8 cellular contexts compared by ENCODE assay signal in the genomic region with DNA sequence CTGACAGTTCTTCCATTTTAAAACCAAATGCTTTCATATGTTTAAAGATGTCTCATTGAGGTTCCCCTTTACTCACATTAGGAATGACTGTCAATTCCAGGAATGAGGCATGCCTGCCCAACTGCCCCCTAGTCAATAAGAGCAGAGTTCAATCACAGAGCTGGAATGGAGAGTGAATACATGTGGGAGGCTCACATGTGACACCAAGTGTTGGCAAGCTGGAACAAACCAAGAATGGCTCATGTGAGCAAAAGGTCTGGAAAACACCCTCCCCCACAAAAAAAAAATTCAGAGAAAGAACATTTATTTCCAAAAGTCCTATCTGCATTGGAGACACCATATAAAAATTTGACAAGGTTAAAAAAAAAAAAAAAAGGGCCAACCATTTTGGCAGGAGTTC. TPM values are rescaled to one million over a fixed set of nuclear protein-coding genes. Genes with fewer than 3 reads are reported as not detected.
A peak's percentile ranks its signal among the peaks of the same experiment; 100 is the strongest.
DNase-seq lines count a peak whose midpoint lies in the region; ATAC-seq, FAIRE-seq and TF ChIP-seq lines count a peak whose summit lies in the region.

No MANE protein-coding gene starts in this region.

- no peak overlapping the region for H3K4me3 ChIP-seq in IMR-90 (ENCODE audit: insufficient read depth, low read depth, low read length)
- H3K4me3 ChIP-seq in kidney (ENCODE audit: low read length in 2 of 2): no peak overlapping the region

- H3K9me3 ChIP-seq in IMR-90 (ENCODE audit: control insufficient read depth, insufficient read depth, low read length) (no peaks in the 10 kb centered on the region), kidney (ENCODE audit: control insufficient read depth in 1 of 2, low read length in 2 of 2) (no peaks in the 10 kb centered on the region)

- H2BK20ac ChIP-seq in IMR-90 (ENCODE audit: low read depth, low read length): no peak overlapping the region

- FAIRE-seq in kidney (lab: Jason Lieb, UNC): peak; percentile 29

- no peak overlapping the region for H2BK15ac ChIP-seq in IMR-90 (ENCODE audit: low read depth, low read length)

- peaks cover 6% of the 10 kb centered on the region; the same call in 1 of the 2 replicates for H3K9me1 ChIP-seq in IMR-90 (ENCODE audit: insufficient read depth, low read length)

- H4K91ac ChIP-seq in IMR-90 (ENCODE audit: insufficient read depth, low read depth, low read length): no peak overlapping the region

- POLR2A ChIA-PET in IMR-90 (lab: Charles Lee; ENCODE audit: unreplicated experiment): no interaction called here

- H3K79me1 ChIP-seq in IMR-90 (ENCODE audit: low read depth in 1 of 2, low read length in 2 of 2): peaks cover 25 to 68% of the 10 kb centered on the region in 2 experiments

- H3K56ac ChIP-seq in IMR-90 (ENCODE audit: extremely low read depth, insufficient read depth, low read length): no peak overlapping the region

- no peak overlapping the region for H3K4me2 ChIP-seq in IMR-90 (ENCODE audit: low read depth, low read length)

- H2AK9ac ChIP-seq in IMR-90 (replicated peaks; ENCODE audit: low read depth, low read length, poor library complexity): peak overlapping the region; percentile 88

- H3K36me3 ChIP-seq in IMR-90 (ENCODE audit: control insufficient read depth, insufficient read depth, low read length): peaks cover 17% of the 10 kb centered on the region
- peaks cover 11 to 28% of the 10 kb centered on the region in 2 donors for H3K36me3 ChIP-seq in kidney (ENCODE audit: control insufficient read depth in 1 of 2, insufficient read depth in 2 of 2, low read length in 2 of 2)

- no peaks in the 10 kb centered on the region for H3K27me3 ChIP-seq in IMR-90 (ENCODE audit: control insufficient read depth, insufficient read depth, low read length)

- peak; percentile 45 for TF ChIP-seq RAD21 in IMR-90 (IDR thresholded peaks at IDR 0.05; ENCODE audit: low read length)

- in situ Hi-C loops in G401 (cut with HindIII; ENCODE audit: low sequenced_read_pairs): no loop called here
- in situ Hi-C loops in IMR-90 (cut with MboI; ENCODE audit: low sequenced_read_pairs): no loop called here

- peak; percentile 29 for DNase-seq in G401 (ENCODE audit: low spot score)
- DNase-seq in IMR-90: peak; percentile 85
- DNase-seq in kidney: no peak
- DNase-seq in stromal cell of bone marrow (ENCODE audit: low read depth): peak; percentile 92
- no peak for DNase-seq in HT-29 (ENCODE audit: low spot score)
- no peak for DNase-seq in NCI-H1930 (lab: John Stamatoyannopoulos, UW)

- H4K8ac ChIP-seq in IMR-90 (ENCODE audit: low read depth in 2 of 2, low read length in 2 of 2): no peak overlapping the region

- peaks cover 20% of the 10 kb centered on the region; the same call in 1 of the 2 replicates for H4K20me1 ChIP-seq in IMR-90 (ENCODE audit: insufficient read depth, low read length)

- peak; percentile 9 for ATAC-seq in IMR-90 (ENCODE audit: low read depth)
- no peak for ATAC-seq in HG02938 (IDR thresholded peaks at IDR 0.05; ENCODE audit: unreplicated experiment)

- peak overlapping the region; percentile 12 for H2BK5ac ChIP-seq in IMR-90 (ENCODE audit: low read depth, low read length, poor library complexity, severe bottlenecking)

- no peak overlapping the region for H2AFZ ChIP-seq in IMR-90 (replicated peaks; ENCODE audit: low read length, poor library complexity)

- intact Hi-C loops in IMR-90 (cut with micrococcal nuclease) (loop anchor here (5.0 kb wide), 1 partner anchor 210 kb away; no protein-coding TSS in a partner anchor), kidney (cut with DNase I) (no loop called here)

- peak overlapping the region; percentile 43; the same call in 1 of the 2 replicates for H2AK5ac ChIP-seq in IMR-90 (ENCODE audit: low read depth, low read length)

- CTCF ChIA-PET in IMR-90 (lab: Yijun Ruan, JAX): interaction anchor here (0.5 kb wide), 1 partner anchor 17 kb away, joined by 5 read pairs; no protein-coding TSS in a partner anchor

- no peak overlapping the region for H3K4ac ChIP-seq in IMR-90 (ENCODE audit: low read depth, low read length)

- H3K18ac ChIP-seq in IMR-90 (ENCODE audit: low read depth, low read length): no peak overlapping the region

- TF ChIP-seq CTCF in IMR-90 (conservative IDR thresholded peaks at IDR 0.05; ENCODE audit: low read depth, low read length) (peak; percentile 33; the same call in 1 of the 2 replicates), kidney (IDR thresholded peaks at IDR 0.05; ENCODE audit: borderline replicate concordance, extremely low read depth, insufficient read depth) (peak; percentile 31)

- H3K4me1 ChIP-seq in IMR-90 (ENCODE audit: control insufficient read depth, insufficient read depth, low read length) (peaks cover 11% of the 10 kb centered on the region), kidney (ENCODE audit: control insufficient read depth in 1 of 2, insufficient read depth in 1 of 2, low read depth in 1 of 2, low read length in 2 of 2) (peaks cover 22 to 26% of the 10 kb centered on the region in 2 donors)

- no peak overlapping the region for H4K5ac ChIP-seq in IMR-90 (ENCODE audit: low read depth, low read length)

- no peak overlapping the region for H3K23ac ChIP-seq in IMR-90 (ENCODE audit: low read depth, low read length)

- no peak for TF ChIP-seq POLR2A in IMR-90 (IDR thresholded peaks at IDR 0.05; ENCODE audit: low read depth, low read length)

- no peak overlapping the region for H3K14ac ChIP-seq in IMR-90 (replicated peaks; ENCODE audit: low read depth, low read length)

- peak overlapping the region; percentile 15; the same call in 1 of the 2 replicates for H3K27ac ChIP-seq in IMR-90 (ENCODE audit: insufficient read depth, low read length)
- H3K27ac ChIP-seq in angular gyrus (ENCODE audit: low read depth, low read length): peak overlapping the region; percentile 34
- peak overlapping the region; percentile 5 to 76 for H3K27ac ChIP-seq in kidney (ENCODE audit: low read depth in 2 of 2, low read length in 2 of 2)

- H2BK120ac ChIP-seq in IMR-90 (ENCODE audit: low read depth, low read length): no peak overlapping the region

- H3K9ac ChIP-seq in IMR-90 (ENCODE audit: low read depth, low read length) (no peak overlapping the region), kidney (ENCODE audit: low read length in 2 of 2) (no peak overlapping the region)

- BruUV-seq in IMR-90 (replicated peaks; lab: Mats Ljungman, UMichigan): no TSS peak

- dilution Hi-C loops in IMR-90 (cut with HindIII; ENCODE audit: low sequenced_read_pairs, unreplicated experiment): no loop called here

TF ChIP-seq in IMR-90, 13 proteins besides CTCF, POLR2A, EP300 and RAD21:
- TF ChIP-seq RCOR1 (IDR thresholded peaks at IDR 0.05; ENCODE audit: insufficient replicate concordance, low read length): no peak
- peak; percentile 35; the same call in 1 of the 2 replicates for TF ChIP-seq SMC3 (IDR thresholded peaks at IDR 0.05; ENCODE audit: low read depth, low read length)
- peak; percentile 79; the same call in 1 of the 2 replicates for TF ChIP-seq MXI1 (IDR thresholded peaks at IDR 0.05; ENCODE audit: borderline replicate concordance, low read depth, low read length)
- TF ChIP-seq USF2 (IDR thresholded peaks at IDR 0.05; ENCODE audit: low read depth, low read length): peak; percentile 81

RNA-seq across cellular contexts. Expression of gene PBRM1, which starts 3.7 kb away (rescaled TPM):
- 21.6 and 38.4 TPM in 2 replicates for total RNA-seq in G401 (2014; rRNA removed; shearing (Covaris generic))
- 72.6 and 74.2 TPM in 2 replicates for total RNA-seq in IMR-90 (2012; rRNA removed)
- polyA plus RNA-seq in IMR-90 (2012; rRNA removed): 16.5 and 16.6 TPM in 2 replicates
- polyA plus RNA-seq in IMR-90 (2012; cell fraction: cytosol; rRNA removed): 9.1 and 9.9 TPM in 2 replicates
- 11.0 and 21.9 TPM in 2 replicates for polyA plus RNA-seq in IMR-90 (2012; cell fraction: nucleus; rRNA removed; ENCODE audit: low replicate concordance)
- total RNA-seq in kidney: 56.2 TPM
- polyA plus RNA-seq in kidney (ENCODE audit: insufficient read depth, low read depth, low replicate concordance): 4.1 TPM
- total RNA-seq in HT-29 (2014; rRNA removed; shearing (Covaris generic)): 25.4 and 27.6 TPM in 2 replicates

RNA-seq across cellular contexts. Expression of gene GNL3, which starts 3.8 kb away (rescaled TPM):
- total RNA-seq in G401 (2014; rRNA removed; shearing (Covaris generic)): 127 and 216 TPM in 2 replicates
- total RNA-seq in IMR-90 (2012; rRNA removed): 66.0 and 117 TPM in 2 replicates
- polyA plus RNA-seq in IMR-90 (2012; rRNA removed): 69.7 and 90.4 TPM in 2 replicates
- 11.4 and 26.6 TPM in 2 replicates for polyA plus RNA-seq in IMR-90 (2012; cell fraction: cytosol; rRNA removed)
- polyA plus RNA-seq in IMR-90 (2012; cell fraction: nucleus; rRNA removed; ENCODE audit: low replicate concordance): 32.7 and 234 TPM in 2 replicates
- total RNA-seq in kidney: 47.8 TPM
- polyA plus RNA-seq in kidney (ENCODE audit: insufficient read depth, low read depth, low replicate concordance): 27.9 TPM
- 69.6 and 69.8 TPM in 2 replicates for total RNA-seq in HT-29 (2014; rRNA removed; shearing (Covaris generic))

RNA-seq across cellular contexts. Expression of gene GLT8D1, which starts 23.6 kb away (rescaled TPM):
- total RNA-seq in G401 (2014; rRNA removed; shearing (Covaris generic)): 77.8 and 104 TPM in 2 replicates
- total RNA-seq in IMR-90 (2012; rRNA removed) (65.3 and 87.8 TPM in 2 replicates), kidney (60.4 TPM)
- polyA plus RNA-seq in IMR-90 (2012; rRNA removed) (114 and 124 TPM in 2 replicates), kidney (ENCODE audit: insufficient read depth, low read depth, low replicate concordance) (62.1 TPM)
- polyA plus RNA-seq in IMR-90 (2012; cell fraction: cytosol; rRNA removed): 56.9 and 58.9 TPM in 2 replicates
- 65.4 and 208 TPM in 2 replicates for polyA plus RNA-seq in IMR-90 (2012; cell fraction: nucleus; rRNA removed; ENCODE audit: low replicate concordance)
- 30.0 and 34.4 TPM in 2 replicates for total RNA-seq in HT-29 (2014; rRNA removed; shearing (Covaris generic))

RNA-seq across cellular contexts. Expression of gene SPCS1, which starts 23.9 kb away (rescaled TPM):
- total RNA-seq in G401 (2014; rRNA removed; shearing (Covaris generic)): 80.3 and 99.9 TPM in 2 replicates
- 50.5 and 102 TPM in 2 replicates for total RNA-seq in IMR-90 (2012; rRNA removed)
- 111 and 124 TPM in 2 replicates for polyA plus RNA-seq in IMR-90 (2012; rRNA removed)
- 156 and 226 TPM in 2 replicates for polyA plus RNA-seq in IMR-90 (2012; cell fraction: cytosol; rRNA removed)
- 32.6 and 43.0 TPM in 2 replicates for polyA plus RNA-seq in IMR-90 (2012; cell fraction: nucleus; rRNA removed; ENCODE audit: low replicate concordance)
- total RNA-seq in kidney: 124 TPM
- polyA plus RNA-seq in kidney (ENCODE audit: insufficient read depth, low read depth, low replicate concordance): 265 TPM
- 78.3 and 85.7 TPM in 2 replicates for total RNA-seq in HT-29 (2014; rRNA removed; shearing (Covaris generic))

Comparison
In these comparisons a context has a peak if more than half of its experiments do, and no peak if none do; other contexts are left out.
1. DNase-seq: peak in G401 (single experiment), IMR-90 (single experiment) and stromal cell of bone marrow (single experiment); none in kidney (single experiment), HT-29 (single experiment) and NCI-H1930 (0 of 2).
2. Peak in every context shown above with its lines, with median percentiles within 50 percentile points of each other: H3K27ac ChIP-seq.